Comparison of ENCODE assay signal across 8 cellular contexts in genomic region chr13:109778102-109778542, GRCh38. TPM values are rescaled to one million over a fixed set of nuclear protein-coding genes. Genes with fewer than 3 reads are reported as not detected.
DNase-seq lines count a peak whose midpoint lies in the region; ATAC-seq, FAIRE-seq and TF ChIP-seq lines count a peak whose summit lies in the region.

No MANE protein-coding gene starts in this region.

- H3K36me3 ChIP-seq in liver (ENCODE audit: control insufficient read depth in 4 of 4, insufficient read depth in 3 of 4, low read depth in 1 of 4, low read length in 3 of 4) (peaks cover 5 to 32% (median 6%) of the 10 kb centered on the region in 4 donors), HepG2 (replicated peaks in 1 of 2; ENCODE audit: control insufficient read depth in 1 of 2, insufficient read depth in 2 of 2, low read length in 2 of 2) (no peaks in the 10 kb centered on the region), tibial artery (peaks cover 24 to 35% (median 28%) of the 10 kb centered on the region in 3 donors)

- peaks cover 64 to 68% (median 68%) of the 10 kb centered on the region in 3 donors for H3K4me1 Mint-ChIP-seq in T-cell

- no peak for TF ChIP-seq POLR2A in HepG2 (IDR thresholded peaks at IDR 0.05; ENCODE audit: insufficient read depth in 1 of 2, low read depth in 2 of 2, low read length in 2 of 2)

- no peaks in the 10 kb centered on the region for H3K27me3 Mint-ChIP-seq in T-cell

- in situ Hi-C loops in HepG2 (cut with HindIII; ENCODE audit: extremely low pct_ligation_motif_present, low pct_unique_long_range_greater_than_20kb), result loop anchor here (25.0 kb wide), 1 partner anchor 816 kb away; no protein-coding TSS in a partner anchor

- no peak for TF ChIP-seq CTCF in liver (IDR thresholded peaks at IDR 0.05; ENCODE audit: low read depth, low read length, missing input control)
- TF ChIP-seq CTCF in HepG2 (CRISPR knock-in tag; IDR thresholded peaks at IDR 0.05), result no peak
- no peak for TF ChIP-seq CTCF in foreskin keratinocyte (conservative IDR thresholded peaks at IDR 0.05)
- TF ChIP-seq CTCF in tibial artery (IDR thresholded peaks at IDR 0.05), result no peak

- no peak overlapping the region for H2AFZ ChIP-seq in HepG2 (ENCODE audit: low read length)

- peak overlapping the region; percentile 9 to 69 for H3K27ac ChIP-seq in liver (ENCODE audit: low read depth in 1 of 2, low read length in 2 of 2)
- H3K27ac ChIP-seq in HepG2 (ENCODE audit: extremely low read length, insufficient read depth, low read length), result no peak overlapping the region
- no peak overlapping the region for H3K27ac ChIP-seq in foreskin keratinocyte
- H3K27ac ChIP-seq in tibial artery, result peak overlapping the region in 1 of 2 donors; percentile 13

- no peak overlapping the region for H3K4me2 ChIP-seq in HepG2 (ENCODE audit: low read depth, low read length)

- no peak for ATAC-seq in HepG2
- no peak for ATAC-seq in T-cell (replicated peaks in 1 of 4)
- peak; percentile 29 for ATAC-seq in foreskin keratinocyte
- ATAC-seq in HG03097 (IDR thresholded peaks at IDR 0.05; ENCODE audit: low FRiP score, unreplicated experiment), result no peak

- FAIRE-seq in HepG2 (lab: Jason Lieb, UNC), result no peak

- no TSS peak for BruUV-seq in HepG2 (replicated peaks; lab: Mats Ljungman, UMichigan)

- H3K9me3 ChIP-seq in liver (ENCODE audit: control insufficient read depth in 4 of 4, low read length in 3 of 4) (no peaks in the 10 kb centered on the region), HepG2 (ENCODE audit: low read length) (no peaks in the 10 kb centered on the region), tibial artery (no peaks in the 10 kb centered on the region)

- no peaks in the 10 kb centered on the region for H4K20me1 ChIP-seq in HepG2 (ENCODE audit: insufficient read depth, low read length)

- H3K27ac Mint-ChIP-seq in T-cell, result peak overlapping the region; percentile 35 to 57

- peak overlapping the region in 1 of 2 donors; percentile 69 for H3K9ac ChIP-seq in liver (ENCODE audit: low read depth in 1 of 2, low read length in 2 of 2)
- no peak overlapping the region for H3K9ac ChIP-seq in HepG2 (ENCODE audit: insufficient read depth, low read depth, low read length)

- peaks cover 18% of the 10 kb centered on the region for H3K36me3 Mint-ChIP-seq in T-cell

- POLR2A ChIA-PET in HepG2 (lab: Yijun Ruan, JAX), result no interaction called here
- POLR2A ChIA-PET in T-cell (lab: Charles Lee), result no interaction called here

- CTCF ChIA-PET in HepG2 (lab: Yijun Ruan, JAX; ENCODE audit: low intra/inter-chr PET ratio, low total read pairs), result no interaction called here
- CTCF ChIA-PET in T-cell (lab: Charles Lee), result no interaction called here

- no peak for DNase-seq in HepG2 (ENCODE audit: low spot score)
- no peak for DNase-seq in T-cell
- peak in 1 of 2 donors; percentile 64 for DNase-seq in foreskin keratinocyte
- DNase-seq in tibial artery, result no peak
- no peak for DNase-seq in stimulated activated CD4-positive, alpha-beta T cell treated with anti-CD3 and anti-CD28 coated beads, Interleukin-12 subunit alpha, Interleukin-12 subunit beta, amount 100 ng/mL, for 4 hours
- DNase-seq in activated effector memory CD4-positive, alpha-beta T cell treated with anti-CD3 and anti-CD28 coated beads, Interleukin-2, amount 50 U/mL, for 16 hours, result no peak

- peak in 1 of 2 donors; percentile 21 for TF ChIP-seq RAD21 in liver (IDR thresholded peaks at IDR 0.05)
- no peak for TF ChIP-seq RAD21 in HepG2 (CRISPR knock-in tag; IDR thresholded peaks at IDR 0.05)

- intact Hi-C loops in HepG2 (cut with micrococcal nuclease; ENCODE audit: unreplicated experiment), result no loop called here
- intact Hi-C loops in tibial artery (cut with DNase I; ENCODE audit: low total_unique reads), result no loop called here

- H3K27me3 ChIP-seq in liver (ENCODE audit: control insufficient read depth in 4 of 4, insufficient read depth in 4 of 4, low read length in 3 of 4) (no peaks in the 10 kb centered on the region), HepG2 (ENCODE audit: control insufficient read depth in 1 of 2, insufficient read depth in 2 of 2, low read length in 2 of 2) (peaks cover 0 to 2% of the 10 kb centered on the region in 2 experiments; a peak in 1 of 5 replicates), foreskin keratinocyte (no peaks in the 10 kb centered on the region), tibial artery (no peaks in the 10 kb centered on the region)

- peak overlapping the region; percentile 41 to 63 (median 55) for H3K4me3 Mint-ChIP-seq in T-cell

- H3K4me1 ChIP-seq in liver (ENCODE audit: control insufficient read depth in 4 of 4, insufficient read depth in 4 of 4, low read length in 3 of 4), result peaks cover 13 to 41% (median 28%) of the 10 kb centered on the region in 4 donors
- H3K4me1 ChIP-seq in HepG2 (ENCODE audit: insufficient read depth, low read length), result no peaks in the 10 kb centered on the region
- peaks cover 18% of the 10 kb centered on the region for H3K4me1 ChIP-seq in foreskin keratinocyte
- peaks cover 0 to 79% (median 42%) of the 10 kb centered on the region in 4 donors for H3K4me1 ChIP-seq in tibial artery

- H3K9me3 Mint-ChIP-seq in T-cell, result no peaks in the 10 kb centered on the region

- WGBS in liver, result 26% methylated on average over 6 of the region's 6 CpGs
- WGBS in HepG2 (ENCODE audit: low lambda C conversion rate), result 22% methylated on average over 6 of the region's 6 CpGs

- peak overlapping the region in 2 of 3 donors; percentile 41 to 79 for H3K4me3 ChIP-seq in liver (ENCODE audit: low read depth in 1 of 3, low read length in 3 of 3)
- no peak overlapping the region for H3K4me3 ChIP-seq in HepG2 (replicated peaks in 1 of 3; ENCODE audit: insufficient read depth in 1 of 3, low read depth in 2 of 3, low read length in 3 of 3)
- H3K4me3 ChIP-seq in tibial artery, result peak overlapping the region; percentile 73 to 88

- no peaks in the 10 kb centered on the region for H3K79me2 ChIP-seq in HepG2 (ENCODE audit: insufficient read depth, low read length)

- TF ChIP-seq EP300 in HepG2 (IDR thresholded peaks at IDR 0.05; ENCODE audit: low read depth in 2 of 2, low read length in 2 of 2), result no peak
- no peak for TF ChIP-seq EP300 in HepG2 (CRISPR knock-in tag; IDR thresholded peaks at IDR 0.05; ENCODE audit: borderline replicate concordance)

TF ChIP-seq in liver, 16 proteins besides CTCF, POLR2A, EP300 and RAD21 (continues in another document):
- TF ChIP-seq RXRA (IDR thresholded peaks at IDR 0.05) (peak in 1 of 2 donors; percentile 11), FOXA2 (IDR thresholded peaks at IDR 0.05) (no peak)

TF ChIP-seq in HepG2, 621 proteins besides CTCF, POLR2A, EP300 and RAD21:
- TF ChIP-seq BRCA1 (CRISPR knock-in tag; IDR thresholded peaks at IDR 0.05) (no peak), ATF4 (CRISPR knock-in tag; IDR thresholded peaks at IDR 0.05) (no peak), CHD4 (IDR thresholded peaks at IDR 0.05; ENCODE audit: borderline replicate concordance, low read length) (no peak), NAIF1 (CRISPR knock-in tag; IDR thresholded peaks at IDR 0.05; ENCODE audit: borderline replicate concordance) (no peak), ZNF124 (CRISPR knock-in tag; IDR thresholded peaks at IDR 0.05) (no peak), RBAK (CRISPR knock-in tag; IDR thresholded peaks at IDR 0.05) (no peak), ZNF772 (CRISPR knock-in tag; IDR thresholded peaks at IDR 0.05) (no peak), ETV5 (CRISPR knock-in tag; IDR thresholded peaks at IDR 0.05; ENCODE audit: borderline replicate concordance) (no peak)

RNA-seq across cellular contexts. Expression of gene IRS2, which starts 8.3 kb away (rescaled TPM):
- total RNA-seq in liver (1 to 10 TPM; 6.3 to 9.1 TPM), HepG2 (2016; rRNA removed; fragmentation: Illumina TruSeq; extraction: Trizol) (0.02 TPM in 1 of 2 replicates, not detected in the other), T-cell (10 to 100 TPM; 22.1 to 95.7 (median 25.7) TPM), foreskin keratinocyte (4.3 and 4.5 TPM in 2 replicates)
- polyA plus RNA-seq in liver (1 to 10 TPM; 4.0 to 7.1 TPM), HepG2 (2011; rRNA removed) (0.04 and 0.05 TPM in 2 replicates), foreskin keratinocyte (2.0 and 2.1 TPM in 2 replicates)
- not detected in 2 replicates for total RNA-seq in HepG2 (2016; cell fraction: cytosol; rRNA removed; fragmentation: Illumina TruSeq; extraction: Trizol; ENCODE audit: low read depth)
- 0.02 TPM in 1 of 2 replicates, not detected in the other for total RNA-seq in HepG2 (2016; cell fraction: insoluble cytoplasmic fraction; rRNA removed; fragmentation: Illumina TruSeq; extraction: Trizol)
- total RNA-seq in HepG2 (2016; cell fraction: membrane; rRNA removed; fragmentation: Illumina TruSeq; extraction: Trizol), result not detected in 2 replicates
- total RNA-seq in HepG2 (2016; cell fraction: nucleus; rRNA removed; fragmentation: Illumina TruSeq; extraction: Trizol), result 0.03 TPM in 2 replicates
- polyA plus RNA-seq in HepG2 (2011; cell fraction: cytosol; rRNA removed), result 0.01 and 0.03 TPM in 2 replicates
- 0.07 and 0.14 TPM in 2 replicates for polyA plus RNA-seq in HepG2 (2011; cell fraction: nucleus; rRNA removed)
- 0.08 and 0.09 TPM in 2 replicates for polyA plus RNA-seq in HepG2 (2012)
- not detected in 2 replicates for polyA plus RNA-seq in HepG2 (2016; cell fraction: cytosol; fragmentation: Illumina TruSeq; extraction: Trizol; ENCODE audit: low read depth)
- polyA plus RNA-seq in HepG2 (2016; cell fraction: insoluble cytoplasmic fraction; fragmentation: Illumina TruSeq; extraction: Trizol; ENCODE audit: low read depth), result not detected in 2 replicates
- polyA plus RNA-seq in HepG2 (2016; cell fraction: membrane; fragmentation: Illumina TruSeq; extraction: Trizol; ENCODE audit: low read depth), result not detected in 2 replicates
- polyA plus RNA-seq in HepG2 (2016; cell fraction: nucleus; fragmentation: Illumina TruSeq; extraction: Trizol; ENCODE audit: insufficient read depth, low read depth), result not detected in 2 replicates
- polyA minus RNA-seq in HepG2 (2011; rRNA and poly(A)+ RNA removed; ENCODE audit: low replicate concordance), result 0.06 and 6.1 TPM in 2 replicates
- polyA minus RNA-seq in HepG2 (2011; cell fraction: cytosol; rRNA and poly(A)+ RNA removed), result 0.10 TPM in 1 of 2 replicates, not detected in the other
- 0.12 and 0.13 TPM in 2 replicates for polyA minus RNA-seq in HepG2 (2011; cell fraction: nucleus; rRNA and poly(A)+ RNA removed)

Comparison
In these comparisons a context has a peak if more than half of its experiments do, and no peak if none do; other contexts are left out.
1. H3K27ac ChIP-seq: peak in liver (2 of 2); none in HepG2 (single experiment) and foreskin keratinocyte (single experiment).
2. H3K4me3 ChIP-seq: peak in liver (2 of 3) and tibial artery (2 of 2); none in HepG2 (0 of 3).